ENCODE assay signal across 14 cellular contexts in genomic region chr1:229119161-229119560, GRCh38.
"Had no signal": no experiment of that assay in that cellular context is flagged by ENCODE, and none has a peak within 500 bp of the region (broad histone marks: within the 10 kb centered on the region; RNA-seq: fewer than 3 reads in every experiment).

No MANE protein-coding gene starts in this region.

- H3K79me2 ChIP-seq: parathyroid adenoma had no signal

- DNase-seq: activated CD8-positive, alpha-beta memory T cell treated with anti-CD3 and anti-CD28 coated beads, Interleukin-2, amount 50 U/mL, for 4 hours; activated CD8-positive, alpha-beta T cell treated with anti-CD3 and anti-CD28 coated beads for 36 hours; activated gamma-delta T cell treated with Interleukin-2 at 50 U/mL for 16 hours; activated naive CD8-positive, alpha-beta T cell treated with anti-CD3 and anti-CD28 coated beads for 36 hours; activated T-cell treated with anti-CD3 and anti-CD28 coated beads, Interleukin-2, amount 50 U/mL, for 72 hours; islet precursor cell; left ventricle myocardium superior; retina; T-cell; T1000; transverse colon had no signal

- H3K4me3 ChIP-seq: ascending aorta, skin epidermis, transverse colon had no signal

- H3K9me3 ChIP-seq: ascending aorta, transverse colon had no signal

- ATAC-seq: activated CD8-positive, alpha-beta T cell treated with anti-CD3 and anti-CD28 coated beads for 36 hours; activated T-cell treated with anti-CD3 and anti-CD28 coated beads, Interleukin-2, amount 50 U/mL, for 72 hours; left ventricle myocardium superior; T-cell had no signal

- H2AFZ ChIP-seq: parathyroid adenoma had no signal

- H3K4me1 Mint-ChIP-seq: activated naive CD8-positive, alpha-beta T cell treated with anti-CD3 and anti-CD28 coated beads for 36 hours had no signal

- H3K4me1 ChIP-seq: parathyroid adenoma had no signal

- H3K9ac ChIP-seq: parathyroid adenoma had no signal

- H3K27me3 ChIP-seq: ascending aorta, transverse colon had no signal

- H3K27me3 Mint-ChIP-seq: activated CD8-positive, alpha-beta T cell treated with anti-CD3 and anti-CD28 coated beads for 36 hours; activated naive CD8-positive, alpha-beta T cell treated with anti-CD3 and anti-CD28 coated beads for 36 hours; T-cell had no signal

- H3K9me3 Mint-ChIP-seq: activated CD8-positive, alpha-beta T cell treated with anti-CD3 and anti-CD28 coated beads for 36 hours; activated naive CD8-positive, alpha-beta T cell treated with anti-CD3 and anti-CD28 coated beads for 36 hours; activated T-cell treated with anti-CD3 and anti-CD28 coated beads, Interleukin-2, amount 50 U/mL, for 72 hours; T-cell had no signal

- H3K4me3 Mint-ChIP-seq: activated CD8-positive, alpha-beta T cell treated with anti-CD3 and anti-CD28 coated beads for 36 hours; activated naive CD8-positive, alpha-beta T cell treated with anti-CD3 and anti-CD28 coated beads for 36 hours; activated T-cell treated with anti-CD3 and anti-CD28 coated beads, Interleukin-2, amount 50 U/mL, for 72 hours; T-cell had no signal

- H3K27ac Mint-ChIP-seq: activated CD8-positive, alpha-beta T cell treated with anti-CD3 and anti-CD28 coated beads for 36 hours; activated naive CD8-positive, alpha-beta T cell treated with anti-CD3 and anti-CD28 coated beads for 36 hours; activated T-cell treated with anti-CD3 and anti-CD28 coated beads, Interleukin-2, amount 50 U/mL, for 72 hours; T-cell had no signal

- H3K27ac ChIP-seq: parathyroid adenoma, skin epidermis had no signal

- H3K36me3 ChIP-seq: ascending aorta, transverse colon had no signal

- H3K36me3 Mint-ChIP-seq: activated naive CD8-positive, alpha-beta T cell treated with anti-CD3 and anti-CD28 coated beads for 36 hours; T-cell had no signal
